Comparison of ENCODE assay signal across 12 cellular contexts in genomic region chr5:110852053-110852452, GRCh38.
DNase-seq lines count a peak whose midpoint lies in the region; ATAC-seq and TF ChIP-seq lines count a peak whose summit lies in the region.
"Had no signal": no experiment of that assay in that cellular context is flagged by ENCODE, and none has a peak within 500 bp of the region (broad histone marks: within the 10 kb centered on the region; RNA-seq: fewer than 3 reads in every experiment).

No MANE protein-coding gene starts in this region.

- no peaks in the 10 kb centered on the region for H4K20me1 ChIP-seq in mammary epithelial cell (ENCODE audit: insufficient read depth, low read length)

- H3K79me2 ChIP-seq in mammary epithelial cell (ENCODE audit: insufficient read depth, low read length) = no peaks in the 10 kb centered on the region

- no peak overlapping the region for H3K27ac ChIP-seq in mammary epithelial cell (ENCODE audit: insufficient read depth, low read depth, low read length)

- in situ Hi-C loops in mammary epithelial cell (cut with MboI; ENCODE audit: low sequenced_read_pairs in 2 of 2) = loop anchor here in 1 of 2 donors (25.0 kb wide), 1 partner anchor 90 kb away; no protein-coding TSS in a partner anchor

- dilution Hi-C loops in mammary epithelial cell (cut with HindIII; ENCODE audit: low sequenced_read_pairs) = no loop called here

- no peak overlapping the region for H3K4me3 ChIP-seq in mammary epithelial cell (replicated peaks in 1 of 3; ENCODE audit: insufficient read depth in 1 of 3, low read depth in 2 of 3, low read length in 3 of 3)

- ATAC-seq in HG02759 (IDR thresholded peaks at IDR 0.05; ENCODE audit: unreplicated experiment) = peak; percentile 90
- peak; percentile 99 for ATAC-seq in HG03457 (IDR thresholded peaks at IDR 0.05; ENCODE audit: unreplicated experiment)

- CTCF ChIA-PET in mammary epithelial cell (lab: Charles Lee; ENCODE audit: low non-redundant PET) = no interaction called here
- CTCF ChIA-PET in GM10248 (lab: Yijun Ruan, JAX) = interaction anchor here (0.7 kb wide), 1 partner anchor 10 kb away, joined by 3 read pairs; no protein-coding TSS in a partner anchor

- peak; percentile 18 to 27 for DNase-seq in NOMO-1 (lab: John Stamatoyannopoulos, UW; ENCODE audit: unreplicated experiment in 2 of 2)
- no peak for DNase-seq in NOMO-1 treated with dmso at 0.1 percent for 144 hours (lab: John Stamatoyannopoulos, UW; ENCODE audit: unreplicated experiment)
- no peak for DNase-seq in mammary epithelial cell
- DNase-seq in nucleus accumbens (lab: John Stamatoyannopoulos, UW) = no peak
- no peak for DNase-seq in DMS153 (lab: John Stamatoyannopoulos, UW)
- DNase-seq in GM10248 (ENCODE audit: extremely low spot score) = no peak
- DNase-seq: activated CD4-positive, alpha-beta T cell treated with anti-CD3 and anti-CD28 coated beads for 1 hour; activated gamma-delta T cell; DMS79; SHP77 had no signal

- TF ChIP-seq CTCF in mammary epithelial cell (conservative IDR thresholded peaks at IDR 0.05 in 1 of 2, IDR thresholded peaks at IDR 0.05 in 1 of 2; ENCODE audit: extremely low read depth in 1 of 2, insufficient read depth in 1 of 2, low read depth in 1 of 2, low read length in 2 of 2) (no peak), GM10248 (IDR thresholded peaks at IDR 0.05; ENCODE audit: control extremely low read depth, extremely low read depth, low read depth, missing control alignments) (no peak)

- H3K27me3 ChIP-seq in mammary epithelial cell (ENCODE audit: insufficient read depth, low read length) = no peaks in the 10 kb centered on the region

- H3K4me1 ChIP-seq in mammary epithelial cell (ENCODE audit: insufficient read depth, low read length) = peaks cover 13% of the 10 kb centered on the region

- intact Hi-C loops in mammary epithelial cell (cut with micrococcal nuclease) = no loop called here

- H3K4me2 ChIP-seq in mammary epithelial cell (ENCODE audit: insufficient read depth, low read depth, low read length) = no peak overlapping the region

- H3K9me3 ChIP-seq in mammary epithelial cell (replicated peaks; ENCODE audit: insufficient read depth, low read length) = no peaks in the 10 kb centered on the region

- POLR2A ChIA-PET in GM10248 (lab: Yijun Ruan, JAX) = no interaction called here

- no peaks in the 10 kb centered on the region for H3K36me3 ChIP-seq in mammary epithelial cell (ENCODE audit: insufficient read depth, low read length)

- no peak overlapping the region for H2AFZ ChIP-seq in mammary epithelial cell (ENCODE audit: low read depth, low read length)

- no TSS peak for BruUV-seq in mammary epithelial cell (replicated peaks; lab: Mats Ljungman, UMichigan)

- H3K9ac ChIP-seq in mammary epithelial cell (ENCODE audit: insufficient read depth, low read length) = no peak overlapping the region

Comparison
In these comparisons a context has a peak if more than half of its experiments do, and no peak if none do; other contexts are left out.
1. DNase-seq: peak in NOMO-1 (2 of 2); none in NOMO-1 treated with dmso at 0.1 percent for 144 hours (single experiment), mammary epithelial cell (single experiment), nucleus accumbens (0 of 56), DMS153 (single experiment) and GM10248 (single experiment).